In genomic region chr15:78552597-78552996, GRCh38 we compare ENCODE assay signal across 1 cellular context.
TF ChIP-seq lines count a peak whose summit lies in the region.

No MANE protein-coding gene starts in this region.

TF ChIP-seq in SK-N-SH treated with all-trans-retinoic acid at 6 μM for 48 hours, 23 proteins besides CTCF, POLR2A, EP300 and RAD21 (continued from another document):
- TF ChIP-seq PATZ1 (CRISPR knock-in tag; IDR thresholded peaks at IDR 0.05; ENCODE audit: borderline replicate concordance) (no peak), SNAI2 (CRISPR knock-in tag; IDR thresholded peaks at IDR 0.05) (no peak), ARNTL (CRISPR knock-in tag; IDR thresholded peaks at IDR 0.05; ENCODE audit: borderline replicate concordance, low read depth) (no peak), ZFP3 (CRISPR knock-in tag; IDR thresholded peaks at IDR 0.05) (no peak), ZNF8 (CRISPR knock-in tag; IDR thresholded peaks at IDR 0.05) (no peak)
